ENCODE assay signal across 8 cellular contexts in genomic region chr2:111480016-111480625, GRCh38.
DNase-seq lines count a peak whose midpoint lies in the region; ATAC-seq and TF ChIP-seq lines count a peak whose summit lies in the region.
"Not testable (repeated sequence)": the region's sequence is repeated elsewhere in the genome, so short reads cannot be mapped to it uniquely, and the experiment has no call there.

No MANE protein-coding gene starts in this region.

- H3K4me2 ChIP-seq in fibroblast of lung (ENCODE audit: extremely low read depth, insufficient read depth, low read length), result not testable (repeated sequence)

- H3K4me1 Mint-ChIP-seq in CD14-positive monocyte, result peaks cover 39% of the 10 kb centered on the region
- H3K4me1 Mint-ChIP-seq in activated T-cell treated with anti-CD3 and anti-CD28 coated beads, Interleukin-2, amount 50 U/mL, for 24 hours (ENCODE audit: low read depth), result peaks cover 39% of the 10 kb centered on the region

- H3K9me3 ChIP-seq in fibroblast of lung (ENCODE audit: control insufficient read depth, insufficient read depth, low read depth, low read length); mucosa of descending colon: not testable (repeated sequence)

- peak overlapping the region in 5 of 7 donors; percentile 66 to 94 (median 76) for H3K27ac Mint-ChIP-seq in CD14-positive monocyte
- H3K27ac Mint-ChIP-seq in activated T-cell treated with anti-CD3 and anti-CD28 coated beads, Interleukin-2, amount 50 U/mL, for 24 hours, result peak overlapping the region; percentile 95

- H3K27me3 ChIP-seq in fibroblast of lung (ENCODE audit: control insufficient read depth, insufficient read depth, low read length), result not testable (repeated sequence)

- H3K27me3 Mint-ChIP-seq in CD14-positive monocyte (ENCODE audit: low read depth in 3 of 3); activated T-cell treated with anti-CD3 and anti-CD28 coated beads, Interleukin-2, amount 50 U/mL, for 24 hours: not testable (repeated sequence)

- in situ Hi-C loops in astrocyte of the spinal cord (cut with HindIII; ENCODE audit: low sequenced_read_pairs), result not testable (repeated sequence)

- not testable (repeated sequence) for H4K20me1 ChIP-seq in fibroblast of lung (ENCODE audit: control insufficient read depth, extremely low read depth, insufficient read depth, low read length)

- not testable (repeated sequence) for H3K36me3 Mint-ChIP-seq in CD14-positive monocyte
- H3K36me3 Mint-ChIP-seq in activated T-cell treated with anti-CD3 and anti-CD28 coated beads, Interleukin-2, amount 50 U/mL, for 24 hours (ENCODE audit: low read depth), result peaks cover 14% of the 10 kb centered on the region

- H3K27ac ChIP-seq in fibroblast of lung (ENCODE audit: insufficient read depth, low read length), result peak overlapping the region; percentile 67

- peak; percentile 18; the same call in 1 of the 3 replicates for ATAC-seq in SK-N-SH treated with all-trans-retinoic acid at 6 μM for 48 hours
- ATAC-seq in mucosa of descending colon, result peak; percentile 5

- H3K4me3 ChIP-seq in astrocyte of the spinal cord (ENCODE audit: low read depth, low read length); fibroblast of lung (replicated peaks in 1 of 4; ENCODE audit: control extremely low read depth in 1 of 4, insufficient read depth in 1 of 4, low read depth in 3 of 4, low read length in 4 of 4); mucosa of descending colon: not testable (repeated sequence)

- not testable (repeated sequence) for H3K9ac ChIP-seq in fibroblast of lung (ENCODE audit: insufficient read depth, low read length)

- not testable (repeated sequence) for H3K4me1 ChIP-seq in fibroblast of lung (ENCODE audit: control insufficient read depth, extremely low read depth, insufficient read depth, low read length); mucosa of descending colon (ENCODE audit: low read depth)

- not testable (repeated sequence) for H3K4me3 Mint-ChIP-seq in CD14-positive monocyte
- peak overlapping the region; percentile 72 for H3K4me3 Mint-ChIP-seq in activated T-cell treated with anti-CD3 and anti-CD28 coated beads, Interleukin-2, amount 50 U/mL, for 24 hours

- H3K9me3 Mint-ChIP-seq in CD14-positive monocyte; activated T-cell treated with anti-CD3 and anti-CD28 coated beads, Interleukin-2, amount 50 U/mL, for 24 hours: not testable (repeated sequence)

- intact Hi-C loops in CD14-positive monocyte (cut with micrococcal nuclease); mucosa of descending colon (cut with DNase I, micrococcal nuclease): not testable (repeated sequence)

- not testable (repeated sequence) for TF ChIP-seq CTCF in CD14-positive monocyte (IDR thresholded peaks at IDR 0.05); astrocyte of the spinal cord (IDR thresholded peaks at IDR 0.05; ENCODE audit: low read depth, low read length); fibroblast of lung (conservative IDR thresholded peaks at IDR 0.05 in 1 of 2, IDR thresholded peaks at IDR 0.05 in 1 of 2; ENCODE audit: low read depth in 1 of 2, low read length in 2 of 2); mucosa of descending colon (IDR thresholded peaks at IDR 0.05)

- not testable (repeated sequence) for H3K36me3 ChIP-seq in fibroblast of lung (ENCODE audit: control insufficient read depth, insufficient read depth, low read length); mucosa of descending colon (ENCODE audit: low read depth)

- peaks cover 59% of the 10 kb centered on the region for H3K79me2 ChIP-seq in fibroblast of lung (ENCODE audit: control insufficient read depth, insufficient read depth, low read length)

- H2AFZ ChIP-seq in fibroblast of lung (ENCODE audit: low read length), result not testable (repeated sequence)

- DNase-seq in CD14-positive monocyte (ENCODE audit: low spot score) (peak; percentile 59), HS-27A (ENCODE audit: low read depth) (peak; percentile 58), astrocyte of the spinal cord (ENCODE audit: low read depth, low spot score) (peak; percentile 23), fibroblast of lung (ENCODE audit: low read depth in 2 of 2) (peak; percentile 70 to 77)
- DNase-seq in activated T-cell treated with anti-CD3 and anti-CD28 coated beads, Interleukin-2, amount 50 U/mL, for 24 hours; mucosa of descending colon: not testable (repeated sequence)
- peak in 2 of 3 experiments; percentile 20 to 50 for DNase-seq in stimulated activated CD4-positive, alpha-beta T cell treated with anti-CD3 and anti-CD28 coated beads, TNF-alpha, amount 100 ng/mL, for 24 hours (ENCODE audit: low read depth in 3 of 3)
